ENCODE assay signal across 1 cellular context in the genomic region with DNA sequence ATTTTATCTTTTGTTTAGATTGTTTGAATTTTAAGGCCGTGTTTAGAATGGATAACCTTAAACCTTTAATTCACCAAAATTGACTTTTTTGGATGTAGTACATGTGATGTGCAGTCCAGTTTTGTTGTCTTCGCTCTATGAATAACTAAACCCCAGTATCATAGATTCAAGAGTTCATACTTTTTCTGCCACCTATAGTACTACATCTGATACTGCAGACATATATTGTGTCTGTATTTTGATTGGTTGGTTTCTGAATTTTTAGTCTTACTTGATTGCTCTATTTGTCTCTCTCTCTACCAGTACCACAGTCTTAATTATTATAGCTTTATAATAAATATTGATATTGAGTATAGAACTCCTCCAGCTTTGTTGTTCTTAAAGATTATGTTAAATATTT.
TF ChIP-seq lines count a peak whose summit lies in the region.

No MANE protein-coding gene starts in this region.

TF ChIP-seq in GM23338, 12 proteins besides CTCF, POLR2A, EP300 and RAD21 (continued from another document):
- TF ChIP-seq ZNF462 (CRISPR knock-in tag; IDR thresholded peaks at IDR 0.05) (no peak), ZNF114 (CRISPR knock-in tag; IDR thresholded peaks at IDR 0.05) (no peak), JUNB (IDR thresholded peaks at IDR 0.05; ENCODE audit: unreplicated experiment) (no peak), CREB1 (CRISPR knock-in tag; IDR thresholded peaks at IDR 0.05; ENCODE audit: low read depth) (no peak), NANOG (IDR thresholded peaks at IDR 0.05; ENCODE audit: borderline replicate concordance) (no peak), ZNF331 (CRISPR knock-in tag; IDR thresholded peaks at IDR 0.05; ENCODE audit: low read depth) (no peak)
- TF ChIP-seq, protein P1, sequence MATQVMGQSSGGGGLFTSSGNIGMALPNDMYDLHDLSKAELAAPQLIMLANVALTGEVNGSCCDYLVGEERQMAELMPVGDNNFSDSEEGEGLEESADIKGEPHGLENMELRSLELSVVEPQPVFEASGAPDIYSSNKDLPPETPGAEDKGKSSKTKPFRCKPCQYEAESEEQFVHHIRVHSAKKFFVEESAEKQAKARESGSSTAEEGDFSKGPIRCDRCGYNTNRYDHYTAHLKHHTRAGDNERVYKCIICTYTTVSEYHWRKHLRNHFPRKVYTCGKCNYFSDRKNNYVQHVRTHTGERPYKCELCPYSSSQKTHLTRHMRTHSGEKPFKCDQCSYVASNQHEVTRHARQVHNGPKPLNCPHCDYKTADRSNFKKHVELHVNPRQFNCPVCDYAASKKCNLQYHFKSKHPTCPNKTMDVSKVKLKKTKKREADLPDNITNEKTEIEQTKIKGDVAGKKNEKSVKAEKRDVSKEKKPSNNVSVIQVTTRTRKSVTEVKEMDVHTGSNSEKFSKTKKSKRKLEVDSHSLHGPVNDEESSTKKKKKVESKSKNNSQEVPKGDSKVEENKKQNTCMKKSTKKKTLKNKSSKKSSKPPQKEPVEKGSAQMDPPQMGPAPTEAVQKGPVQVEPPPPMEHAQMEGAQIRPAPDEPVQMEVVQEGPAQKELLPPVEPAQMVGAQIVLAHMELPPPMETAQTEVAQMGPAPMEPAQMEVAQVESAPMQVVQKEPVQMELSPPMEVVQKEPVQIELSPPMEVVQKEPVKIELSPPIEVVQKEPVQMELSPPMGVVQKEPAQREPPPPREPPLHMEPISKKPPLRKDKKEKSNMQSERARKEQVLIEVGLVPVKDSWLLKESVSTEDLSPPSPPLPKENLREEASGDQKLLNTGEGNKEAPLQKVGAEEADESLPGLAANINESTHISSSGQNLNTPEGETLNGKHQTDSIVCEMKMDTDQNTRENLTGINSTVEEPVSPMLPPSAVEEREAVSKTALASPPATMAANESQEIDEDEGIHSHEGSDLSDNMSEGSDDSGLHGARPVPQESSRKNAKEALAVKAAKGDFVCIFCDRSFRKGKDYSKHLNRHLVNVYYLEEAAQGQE (IDR thresholded peaks at IDR 0.05; ENCODE audit: unreplicated experiment), result no peak
TF ChIP-seq in GM23338: peak in this region for 0.
